In the genomic region with DNA sequence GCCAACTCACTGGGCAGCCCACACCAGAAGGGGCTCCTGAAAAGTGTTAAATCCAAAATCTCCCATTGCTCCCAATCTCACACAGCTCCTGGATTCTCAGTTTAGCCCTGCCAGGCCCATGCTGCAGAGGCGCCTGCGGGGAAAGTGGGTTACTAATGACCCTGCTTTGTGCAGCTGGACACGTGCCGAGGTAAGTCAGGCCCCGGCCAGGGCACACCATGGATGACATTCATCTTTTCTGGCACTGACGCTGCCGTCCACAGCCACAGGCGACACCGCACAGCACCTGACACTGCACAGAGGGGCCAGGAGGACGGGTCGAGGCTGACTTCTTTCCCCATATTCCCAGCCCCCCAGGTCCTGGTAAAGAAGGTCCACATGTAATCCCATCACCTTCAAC, we compare ENCODE assay signal across 18 cellular contexts.
DNase-seq lines count a peak whose midpoint lies in the region; ATAC-seq, FAIRE-seq and TF ChIP-seq lines count a peak whose summit lies in the region.
"Had no signal": no experiment of that assay in that cellular context is flagged by ENCODE, and none has a peak within 500 bp of the region (broad histone marks: within the 10 kb centered on the region; RNA-seq: fewer than 3 reads in every experiment).

No MANE protein-coding gene starts in this region.

- H3K9me3 ChIP-seq in HepG2 (ENCODE audit: low read length) (no peaks in the 10 kb centered on the region), osteoblast (ENCODE audit: low read depth, low read length) (no peaks in the 10 kb centered on the region)
- H3K9me3 ChIP-seq: A549, BLaER1, Caco-2 had no signal

- intact Hi-C loops in Right ventricle myocardium superior (cut with DNase I), result no loop called here
- intact Hi-C loops in cardiac septum (cut with DNase I), result no loop called here
- intact Hi-C loops in HepG2 (cut with micrococcal nuclease; ENCODE audit: unreplicated experiment), result no loop called here

- H3K27me3 ChIP-seq in HepG2 (ENCODE audit: control insufficient read depth in 1 of 2, insufficient read depth in 2 of 2, low read length in 2 of 2) (no peaks in the 10 kb centered on the region), osteoblast (ENCODE audit: insufficient read depth, low read length) (no peaks in the 10 kb centered on the region)
- H3K27me3 ChIP-seq: BLaER1 had no signal

- no peak overlapping the region for H3K9ac ChIP-seq in HepG2 (ENCODE audit: insufficient read depth, low read depth, low read length)
- H3K9ac ChIP-seq: BLaER1 had no signal

- TF ChIP-seq CTCF in GM20000 (IDR thresholded peaks at IDR 0.05; ENCODE audit: extremely low read depth, missing control alignments), result no peak
- TF ChIP-seq CTCF in HepG2 (CRISPR knock-in tag; IDR thresholded peaks at IDR 0.05), result no peak
- no peak for TF ChIP-seq CTCF in osteoblast (IDR thresholded peaks at IDR 0.05; ENCODE audit: extremely low read depth, low read depth, low read length)

- H3K4me3 ChIP-seq in HepG2 (replicated peaks in 1 of 3; ENCODE audit: insufficient read depth in 1 of 3, low read depth in 2 of 3, low read length in 3 of 3) (no peak overlapping the region), osteoblast (ENCODE audit: insufficient read depth, low read length) (no peak overlapping the region)
- H3K4me3 ChIP-seq: A549, BLaER1, GM23338 had no signal

- no peak overlapping the region for H2AFZ ChIP-seq in HepG2 (ENCODE audit: low read length)
- no peak overlapping the region for H2AFZ ChIP-seq in osteoblast (ENCODE audit: low read length)
- H2AFZ ChIP-seq: GM23338 had no signal

- H3K27ac ChIP-seq in HepG2 (ENCODE audit: extremely low read length, insufficient read depth, low read length) (no peak overlapping the region), osteoblast (ENCODE audit: low read depth, low read length) (no peak overlapping the region)
- H3K27ac ChIP-seq: A549, BLaER1 had no signal

- FAIRE-seq in HepG2 (lab: Jason Lieb, UNC), result no peak
- FAIRE-seq: A549, GM18507 had no signal

- in situ Hi-C loops in HepG2 (cut with HindIII; ENCODE audit: extremely low pct_ligation_motif_present, low pct_unique_long_range_greater_than_20kb), result no loop called here

- H3K79me2 ChIP-seq in HepG2 (ENCODE audit: insufficient read depth, low read length) (no peaks in the 10 kb centered on the region), osteoblast (ENCODE audit: insufficient read depth, low read length) (no peaks in the 10 kb centered on the region)

- DNase-seq in Right ventricle myocardium superior (peak; percentile 46), cardiac septum (ENCODE audit: low spot score) (no peak), GM20000 (ENCODE audit: low spot score) (peak; percentile 24), HepG2 (ENCODE audit: low spot score) (no peak), osteoblast (ENCODE audit: insufficient read length, low spot score, missing footprints) (peak; percentile 47), NCI-H82 treated with DMSO at 0.1 percent for 48 hours (lab: John Stamatoyannopoulos, UW; ENCODE audit: unreplicated experiment) (no peak), AG08396 (ENCODE audit: low spot score) (no peak)
- DNase-seq: AML-193; CD8-positive, alpha-beta memory T cell; DND-41; GF-D8; H7 had no signal

- TF ChIP-seq EP300 in HepG2 (IDR thresholded peaks at IDR 0.05; ENCODE audit: low read depth in 2 of 2, low read length in 2 of 2) (no peak), HepG2 (CRISPR knock-in tag; IDR thresholded peaks at IDR 0.05; ENCODE audit: borderline replicate concordance) (no peak)

- H4K20me1 ChIP-seq in HepG2 (ENCODE audit: insufficient read depth, low read length), result no peaks in the 10 kb centered on the region; the same call in 1 of the 2 replicates
- H4K20me1 ChIP-seq in osteoblast (ENCODE audit: insufficient read depth, low read length), result no peaks in the 10 kb centered on the region

- no peak for TF ChIP-seq RAD21 in HepG2 (CRISPR knock-in tag; IDR thresholded peaks at IDR 0.05)

- CTCF ChIA-PET in HepG2 (lab: Yijun Ruan, JAX; ENCODE audit: low intra/inter-chr PET ratio, low total read pairs), result no interaction called here

- POLR2A ChIA-PET in HepG2 (lab: Yijun Ruan, JAX), result no interaction called here

- no peaks in the 10 kb centered on the region for H3K4me1 ChIP-seq in HepG2 (ENCODE audit: insufficient read depth, low read length)
- H3K4me1 ChIP-seq in osteoblast (ENCODE audit: insufficient read depth, low read length), result no peaks in the 10 kb centered on the region
- H3K4me1 ChIP-seq: A549, Caco-2 had no signal

- 96% methylated on average over 11 of the region's 11 CpGs for WGBS in HepG2 (ENCODE audit: low lambda C conversion rate)

- H3K4me2 ChIP-seq in HepG2 (ENCODE audit: low read depth, low read length) (no peak overlapping the region), osteoblast (ENCODE audit: insufficient read depth, low read length) (no peak overlapping the region)
- H3K4me2 ChIP-seq: A549, BLaER1, GM23338 had no signal

- ATAC-seq in Right ventricle myocardium superior (ENCODE audit: poor library complexity), result peak; percentile 53
- ATAC-seq in HepG2, result no peak
- ATAC-seq in GM18868 (IDR thresholded peaks at IDR 0.05; ENCODE audit: unreplicated experiment), result no peak
- ATAC-seq: A549, GM23338 had no signal

- TF ChIP-seq POLR2A in HepG2 (IDR thresholded peaks at IDR 0.05; ENCODE audit: insufficient read depth in 1 of 2, low read depth in 2 of 2, low read length in 2 of 2), result no peak

- H3K36me3 ChIP-seq in HepG2 (replicated peaks in 1 of 2; ENCODE audit: control insufficient read depth in 1 of 2, insufficient read depth in 2 of 2, low read length in 2 of 2) (peaks cover 4 to 10% of the 10 kb centered on the region in 2 experiments; a peak in 4 of 5 replicates), osteoblast (ENCODE audit: insufficient read depth, low read length) (no peaks in the 10 kb centered on the region)

- no TSS peak for BruUV-seq in HepG2 (replicated peaks; lab: Mats Ljungman, UMichigan)

TF ChIP-seq in HepG2, 621 proteins besides CTCF, POLR2A, EP300 and RAD21:
- TF ChIP-seq TEAD2 (CRISPR knock-in tag; IDR thresholded peaks at IDR 0.05), result no peak
- TF ChIP-seq AGO2 (optimal IDR thresholded peaks at IDR 0.05; ENCODE audit: low read depth, low read length), result peak; percentile 15
- TF ChIP-seq SP4 (CRISPR knock-in tag; IDR thresholded peaks at IDR 0.05), result no peak
- TF ChIP-seq, protein P1, sequence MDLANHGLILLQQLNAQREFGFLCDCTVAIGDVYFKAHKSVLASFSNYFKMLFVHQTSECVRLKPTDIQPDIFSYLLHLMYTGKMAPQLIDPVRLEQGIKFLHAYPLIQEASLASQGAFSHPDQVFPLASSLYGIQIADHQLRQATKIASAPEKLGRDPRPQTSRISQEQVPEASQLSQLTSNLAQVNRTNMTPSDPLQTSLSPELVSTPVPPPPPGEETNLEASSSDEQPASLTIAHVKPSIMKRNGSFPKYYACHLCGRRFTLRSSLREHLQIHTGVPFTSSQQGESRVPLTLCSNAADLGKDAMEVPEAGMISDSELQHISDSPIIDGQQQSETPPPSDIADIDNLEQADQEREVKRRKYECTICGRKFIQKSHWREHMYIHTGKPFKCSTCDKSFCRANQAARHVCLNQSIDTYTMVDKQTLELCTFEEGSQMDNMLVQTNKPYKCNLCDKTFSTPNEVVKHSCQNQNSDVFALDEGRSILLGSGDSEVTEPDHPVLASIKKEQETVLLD (CRISPR knock-in tag; IDR thresholded peaks at IDR 0.05; ENCODE audit: low read depth), result no peak

Comparison
In these comparisons a context has a peak if more than half of its experiments do, and no peak if none do; other contexts are left out.
1. DNase-seq: peak in Right ventricle myocardium superior (single experiment), GM20000 (single experiment) and osteoblast (single experiment); none in cardiac septum (single experiment), HepG2 (single experiment), NCI-H82 treated with DMSO at 0.1 percent for 48 hours (single experiment) and AG08396 (single experiment).